1 cellular context compared by ENCODE assay signal in genomic region chr9:121261107-121261460, GRCh38.
TF ChIP-seq lines count a peak whose summit lies in the region.

No MANE protein-coding gene starts in this region.

TF ChIP-seq in GM23338, 12 proteins besides CTCF, POLR2A, EP300 and RAD21 (continued from another document):
- no peak for TF ChIP-seq ZNF462 (CRISPR knock-in tag; IDR thresholded peaks at IDR 0.05)
- no peak for TF ChIP-seq EZH2phosphoT487 (IDR thresholded peaks at IDR 0.05; ENCODE audit: unreplicated experiment)
- TF ChIP-seq STAT1 (IDR thresholded peaks at IDR 0.05; ENCODE audit: unreplicated experiment), result no peak
- no peak for TF ChIP-seq ZNF114 (CRISPR knock-in tag; IDR thresholded peaks at IDR 0.05)
- TF ChIP-seq EZH2 (IDR thresholded peaks at IDR 0.05; ENCODE audit: low read depth, unreplicated experiment), result no peak
- no peak for TF ChIP-seq NANOG (IDR thresholded peaks at IDR 0.05; ENCODE audit: borderline replicate concordance)
- no peak for TF ChIP-seq POLR2AphosphoS5 (IDR thresholded peaks at IDR 0.05; ENCODE audit: low read depth)
- no peak for TF ChIP-seq ZNF331 (CRISPR knock-in tag; IDR thresholded peaks at IDR 0.05; ENCODE audit: low read depth)
- TF ChIP-seq CREB1 (CRISPR knock-in tag; IDR thresholded peaks at IDR 0.05; ENCODE audit: low read depth), result no peak
- TF ChIP-seq ETS1 (IDR thresholded peaks at IDR 0.05), result no peak
